Comparison of ENCODE assay signal across 9 cellular contexts in genomic region chr10:63115732-63116383, GRCh38. TPM values are rescaled to one million over a fixed set of nuclear protein-coding genes. Genes with fewer than 3 reads are reported as not detected.
DNase-seq lines count a peak whose midpoint lies in the region; ATAC-seq and TF ChIP-seq lines count a peak whose summit lies in the region.
"Had no signal": no experiment of that assay in that cellular context is flagged by ENCODE, and none has a peak within 500 bp of the region (broad histone marks: within the 10 kb centered on the region; RNA-seq: fewer than 3 reads in every experiment).

No MANE protein-coding gene starts in this region.

- CTCF ChIA-PET in RWPE1 (lab: Yijun Ruan, JAX): no interaction called here

- peak overlapping the region; percentile 90 for H3K27ac ChIP-seq in RWPE1
- peak overlapping the region; percentile 3 for H3K27ac ChIP-seq in muscle layer of colon (ENCODE audit: low read depth, low read length)
- peak overlapping the region; percentile 63 for H3K27ac ChIP-seq in upper lobe of right lung
- H3K27ac ChIP-seq: SK-N-MC had no signal

- H3K36me3 ChIP-seq in muscle layer of colon (ENCODE audit: insufficient read depth, low read length) (no peaks in the 10 kb centered on the region), upper lobe of right lung (no peaks in the 10 kb centered on the region)

- intact Hi-C loops in upper lobe of right lung (cut with DNase I): no loop called here

- H3K4me3 ChIP-seq in fibroblast of pulmonary artery (replicated peaks; ENCODE audit: low read depth, low read length) (no peak overlapping the region), muscle layer of colon (ENCODE audit: low read depth in 1 of 2, low read length in 2 of 2) (no peak overlapping the region), upper lobe of right lung (no peak overlapping the region)
- H3K4me3 ChIP-seq: SK-N-MC had no signal

- peak; percentile 93 for ATAC-seq in upper lobe of right lung
- ATAC-seq in GM18505 (IDR thresholded peaks at IDR 0.05; ENCODE audit: unreplicated experiment): no peak

- POLR2A ChIA-PET in RWPE1 (lab: Yijun Ruan, JAX; ENCODE audit: low non-redundant PET): interaction anchor here (0.6 to 0.8 kb wide), 3 partner anchors 17 to 1182 kb away, joined by 3 to 4 read pairs (median 3); no protein-coding TSS in a partner anchor

- no peak for TF ChIP-seq CTCF in RWPE1 (conservative IDR thresholded peaks at IDR 0.05; ENCODE audit: low read depth)
- TF ChIP-seq CTCF in fibroblast of pulmonary artery (IDR thresholded peaks at IDR 0.05; ENCODE audit: low read length, missing control alignments): peak; percentile 8
- TF ChIP-seq CTCF in upper lobe of right lung (IDR thresholded peaks at IDR 0.05): no peak

- DNase-seq in RWPE1 (ENCODE audit: low spot score) (peak; percentile 77), fibroblast of pulmonary artery (ENCODE audit: low read depth) (peak; percentile 98), upper lobe of right lung (peak; percentile 75), NCI-H345 treated with DMSO at 0.1 percent for 48 hours (lab: John Stamatoyannopoulos, UW; ENCODE audit: unreplicated experiment) (no peak), SKM-1 (lab: John Stamatoyannopoulos, UW; ENCODE audit: unreplicated experiment) (no peak)
- no peak for DNase-seq in effector CD4-positive, alpha-beta T cell

- no peaks in the 10 kb centered on the region for H3K27me3 ChIP-seq in muscle layer of colon (ENCODE audit: control insufficient read depth in 1 of 2, insufficient read depth in 2 of 2, low read length in 2 of 2)
- no peaks in the 10 kb centered on the region for H3K27me3 ChIP-seq in upper lobe of right lung

- no peak for TF ChIP-seq POLR2A in GM18505 (IDR thresholded peaks at IDR 0.05; ENCODE audit: borderline replicate concordance, extremely low read depth, insufficient read depth, insufficient read length)

- no peak overlapping the region for H3K9ac ChIP-seq in muscle layer of colon (ENCODE audit: low read length)

- H3K4me1 ChIP-seq in muscle layer of colon (ENCODE audit: insufficient read depth, low read length) (peaks cover 25% of the 10 kb centered on the region), upper lobe of right lung (peaks cover 22% of the 10 kb centered on the region)

- H3K9me3 ChIP-seq in muscle layer of colon (ENCODE audit: low read length): no peaks in the 10 kb centered on the region
- no peaks in the 10 kb centered on the region for H3K9me3 ChIP-seq in upper lobe of right lung

RNA-seq across cellular contexts. Expression of gene NRBF2, which starts 17.3 kb away (rescaled TPM):
- total RNA-seq in upper lobe of right lung: 20.6 TPM

Comparison
In these comparisons a context has a peak if more than half of its experiments do, and no peak if none do; other contexts are left out.
1. DNase-seq: peak in RWPE1 (single experiment), fibroblast of pulmonary artery (single experiment) and upper lobe of right lung (single experiment); none in NCI-H345 treated with DMSO at 0.1 percent for 48 hours (single experiment), effector CD4-positive, alpha-beta T cell (single experiment) and SKM-1 (single experiment).
2. H3K27ac ChIP-seq: peak in every context shown above with its lines; median percentile 90 in RWPE1; 63 in upper lobe of right lung; 3 in muscle layer of colon.